Comparison of ENCODE assay signal across 1 cellular context in genomic region chr11:119373917-119374631, GRCh38.
TF ChIP-seq lines count a peak whose summit lies in the region.

No MANE protein-coding gene starts in this region.

TF ChIP-seq in K562, 482 proteins besides CTCF, POLR2A, EP300 and RAD21:
- TF ChIP-seq XRCC5 (IDR thresholded peaks at IDR 0.05; ENCODE audit: low read depth, low read length): no peak
- no peak for TF ChIP-seq ZBED1 (IDR thresholded peaks at IDR 0.05)
- TF ChIP-seq HDGF (IDR thresholded peaks at IDR 0.05): 0 out of 2 replicates have a peak, but pooled peaks have one; percentile 16
- no peak for TF ChIP-seq BCOR (IDR thresholded peaks at IDR 0.05)
- TF ChIP-seq SUPT5H (IDR thresholded peaks at IDR 0.05): no peak
- 0 out of 4 replicates have a peak, but pooled peaks of 1 of the 2 experiments have one; percentile 28 for TF ChIP-seq FOXK2 (conservative IDR thresholded peaks at IDR 0.05 in 1 of 2, IDR thresholded peaks at IDR 0.05 in 1 of 2; ENCODE audit: low read depth in 2 of 2)
- TF ChIP-seq GTF2F1 (IDR thresholded peaks at IDR 0.05; ENCODE audit: low read depth, low read length): no peak
- no peak for TF ChIP-seq ZNF444 (CRISPR knock-in tag; IDR thresholded peaks at IDR 0.05)
- no peak for TF ChIP-seq MCM7 (IDR thresholded peaks at IDR 0.05)
- no peak for TF ChIP-seq CBFA2T2 (conservative IDR thresholded peaks at IDR 0.05)
- TF ChIP-seq VEZF1 (CRISPR knock-in tag; IDR thresholded peaks at IDR 0.05): no peak
- TF ChIP-seq GTF2E2 (tag; IDR thresholded peaks at IDR 0.05): no peak
- no peak for TF ChIP-seq ERF (CRISPR knock-in tag; IDR thresholded peaks at IDR 0.05)
- TF ChIP-seq NCOA1 (IDR thresholded peaks at IDR 0.05; ENCODE audit: low read depth): no peak
- TF ChIP-seq MLLT1 (IDR thresholded peaks at IDR 0.05): no peak
- 0 out of 4 replicates have a peak, but pooled peaks of 1 of the 2 experiments have one; percentile 26 for TF ChIP-seq ARNT (IDR thresholded peaks at IDR 0.05)
- 0 out of 2 replicates have a peak, but pooled peaks have one; percentile 53 for TF ChIP-seq CC2D1A (IDR thresholded peaks at IDR 0.05)
- peak; percentile 74 for TF ChIP-seq DEAF1 (CRISPR knock-in tag; IDR thresholded peaks at IDR 0.05)
- peak; percentile 27; the same call in 1 of the 2 replicates for TF ChIP-seq SP1 (CRISPR knock-in tag; IDR thresholded peaks at IDR 0.05)
- no peak for TF ChIP-seq TAF7 (tag; IDR thresholded peaks at IDR 0.05)
- TF ChIP-seq ZNF121 (CRISPR knock-in tag; conservative IDR thresholded peaks at IDR 0.05): no peak
- no peak for TF ChIP-seq RBM14 (IDR thresholded peaks at IDR 0.05; ENCODE audit: borderline replicate concordance, insufficient read depth, low read depth, low read length)
- TF ChIP-seq KAT8 (IDR thresholded peaks at IDR 0.05; ENCODE audit: low read depth): no peak
- no peak for TF ChIP-seq SAFB2 (IDR thresholded peaks at IDR 0.05; ENCODE audit: borderline replicate concordance, low read depth, low read length, severe bottlenecking)
- peak; percentile 47; the same call in 1 of the 2 replicates for TF ChIP-seq RB1 (IDR thresholded peaks at IDR 0.05; ENCODE audit: low read depth)
- TF ChIP-seq RBBP5 (IDR thresholded peaks at IDR 0.05; ENCODE audit: borderline replicate concordance, insufficient read depth, low read length, poor library complexity, severe bottlenecking): peak; percentile 11
- no peak for TF ChIP-seq MYBL2 (IDR thresholded peaks at IDR 0.05; ENCODE audit: low read depth)
- no peak for TF ChIP-seq MYBL2 (CRISPR knock-in tag; IDR thresholded peaks at IDR 0.05; ENCODE audit: borderline replicate concordance)
- no peak for TF ChIP-seq ZNF785 (CRISPR knock-in tag; IDR thresholded peaks at IDR 0.05)
- no peak for TF ChIP-seq USF2 (CRISPR knock-in tag; IDR thresholded peaks at IDR 0.05)
- TF ChIP-seq PTRF (tag; IDR thresholded peaks at IDR 0.05): no peak
- no peak for TF ChIP-seq DDX20 (tag; IDR thresholded peaks at IDR 0.05; ENCODE audit: low read depth)
- 0 out of 2 replicates have a peak, but pooled peaks have one; percentile 27 for TF ChIP-seq CBX1 (IDR thresholded peaks at IDR 0.05; ENCODE audit: low read depth)
- no peak for TF ChIP-seq ZNF197 (CRISPR knock-in tag; IDR thresholded peaks at IDR 0.05; ENCODE audit: low read depth)
- TF ChIP-seq GATA2 (CRISPR knock-in tag; IDR thresholded peaks at IDR 0.05): no peak
- no peak for TF ChIP-seq CHD7 (IDR thresholded peaks at IDR 0.05; ENCODE audit: low read depth, low read length)
- no peak for TF ChIP-seq ZNF347 (CRISPR knock-in tag; IDR thresholded peaks at IDR 0.05; ENCODE audit: low read depth)
- TF ChIP-seq XRCC4 (IDR thresholded peaks at IDR 0.05; ENCODE audit: extremely low read depth, insufficient read depth, insufficient read length): no peak
- TF ChIP-seq CAMTA2 (CRISPR knock-in tag; conservative IDR thresholded peaks at IDR 0.05): no peak
- peak; percentile 41; the same call in 1 of the 2 replicates for TF ChIP-seq SMC3 (conservative IDR thresholded peaks at IDR 0.05; ENCODE audit: insufficient read depth, low read depth, low read length)
- TF ChIP-seq RNF2 (IDR thresholded peaks at IDR 0.05): no peak
- TF ChIP-seq SREBF1 (IDR thresholded peaks at IDR 0.05; ENCODE audit: borderline replicate concordance, low read depth, low read length): no peak
- TF ChIP-seq ZNF408 (CRISPR knock-in tag; IDR thresholded peaks at IDR 0.05; ENCODE audit: low read depth): no peak
- no peak for TF ChIP-seq LCOR (CRISPR knock-in tag; IDR thresholded peaks at IDR 0.05)
- no peak for TF ChIP-seq ZNF766 (CRISPR knock-in tag; conservative IDR thresholded peaks at IDR 0.05)
- no peak for TF ChIP-seq BRCA1 (IDR thresholded peaks at IDR 0.05)
- no peak for TF ChIP-seq BRCA1 (CRISPR knock-in tag; IDR thresholded peaks at IDR 0.05)
- 0 out of 2 replicates have a peak, but pooled peaks have one; percentile 18 for TF ChIP-seq CREB3L1 (IDR thresholded peaks at IDR 0.05; ENCODE audit: borderline replicate concordance, low read depth)
- no peak for TF ChIP-seq ZNF263 (CRISPR knock-in tag; IDR thresholded peaks at IDR 0.05; ENCODE audit: borderline replicate concordance)
